In the genomic region with DNA sequence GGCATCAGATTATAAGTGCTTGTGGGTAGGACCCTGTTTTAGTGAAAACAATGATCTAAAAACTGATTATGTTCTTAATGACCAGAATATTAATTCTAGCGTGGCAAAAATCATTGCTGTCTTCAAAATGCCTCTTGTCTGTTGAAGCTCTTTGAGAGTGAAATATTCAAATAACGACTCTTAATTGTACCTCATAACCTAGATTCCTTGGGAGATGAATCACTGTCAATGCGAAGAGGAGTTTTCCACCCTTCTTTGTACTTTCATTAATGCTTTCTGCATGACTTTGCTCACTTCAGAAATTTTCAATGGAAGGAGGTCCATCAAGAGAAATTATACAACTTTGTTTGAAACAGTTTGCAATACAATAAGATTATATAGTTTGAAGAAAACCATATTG, we compare ENCODE assay signal across 26 cellular contexts.
"Had no signal": no experiment of that assay in that cellular context is flagged by ENCODE, and none has a peak within 500 bp of the region (broad histone marks: within the 10 kb centered on the region; RNA-seq: fewer than 3 reads in every experiment).

No MANE protein-coding gene starts in this region.

- H3K4me1 ChIP-seq: body of pancreas, esophagus muscularis mucosa, gastrocnemius medialis, parathyroid adenoma, right lobe of liver, stomach, suprapubic skin, tibial nerve had no signal

- H3K9ac ChIP-seq: parathyroid adenoma had no signal

- H3K36me3 Mint-ChIP-seq: activated naive CD8-positive, alpha-beta T cell treated with anti-CD3 and anti-CD28 coated beads, Interleukin-2, amount 10 ng/mL, durations not matched to agents 7 days and 5 days; stimulated activated memory B cell treated with anti-CD40 and anti-IgM and Interleukin-4, amounts not matched to agents 10 μg/mL and 1 μg/mL and 100 μg/mL, for 72 hours had no signal

- H3K27ac ChIP-seq: body of pancreas, esophagus muscularis mucosa, gastrocnemius medialis, parathyroid adenoma, right lobe of liver, stomach, suprapubic skin, tibial nerve had no signal

- H3K27me3 ChIP-seq: body of pancreas, esophagus muscularis mucosa, gastrocnemius medialis, right lobe of liver, stomach, suprapubic skin, tibial nerve had no signal

- H3K27ac Mint-ChIP-seq: activated naive CD4-positive, alpha-beta T cell treated with anti-CD3 and anti-CD28 coated beads for 36 hours; activated naive CD8-positive, alpha-beta T cell treated with anti-CD3 and anti-CD28 coated beads, Interleukin-2, amount 10 ng/mL, durations not matched to agents 7 days and 5 days; dendritic cell treated with granulocyte-macrophage colony-stimulating factor and Interleukin-4, amounts not matched to agents 40 ng/mL and 50 ng/mL, for 4 days; nephron; stimulated activated memory B cell treated with anti-CD40 and anti-IgM and Interleukin-4, amounts not matched to agents 10 μg/mL and 1 μg/mL and 100 μg/mL, for 72 hours had no signal

- H3K79me2 ChIP-seq: parathyroid adenoma had no signal

- H3K9me3 Mint-ChIP-seq: activated naive CD4-positive, alpha-beta T cell treated with anti-CD3 and anti-CD28 coated beads for 36 hours; activated naive CD8-positive, alpha-beta T cell treated with anti-CD3 and anti-CD28 coated beads, Interleukin-2, amount 10 ng/mL, durations not matched to agents 7 days and 5 days; dendritic cell treated with granulocyte-macrophage colony-stimulating factor and Interleukin-4, amounts not matched to agents 40 ng/mL and 50 ng/mL, for 4 days; nephron; stimulated activated memory B cell treated with anti-CD40 and anti-IgM and Interleukin-4, amounts not matched to agents 10 μg/mL and 1 μg/mL and 100 μg/mL, for 72 hours had no signal

- H3K4me3 ChIP-seq: body of pancreas, esophagus muscularis mucosa, gastrocnemius medialis, right lobe of liver, stomach, suprapubic skin, tibial nerve had no signal

- H3K4me1 Mint-ChIP-seq: activated naive CD8-positive, alpha-beta T cell treated with anti-CD3 and anti-CD28 coated beads, Interleukin-2, amount 10 ng/mL, durations not matched to agents 7 days and 5 days; nephron; stimulated activated memory B cell treated with anti-CD40 and anti-IgM and Interleukin-4, amounts not matched to agents 10 μg/mL and 1 μg/mL and 100 μg/mL, for 72 hours; T-helper 17 cell had no signal

- H3K9me3 ChIP-seq: body of pancreas, esophagus muscularis mucosa, gastrocnemius medialis, right lobe of liver, stomach, suprapubic skin, tibial nerve had no signal

- H2AFZ ChIP-seq: parathyroid adenoma had no signal

- ATAC-seq: body of pancreas; gastrocnemius medialis; left colon; stimulated activated memory B cell treated with anti-CD40 and anti-IgM and Interleukin-4, amounts not matched to agents 10 μg/mL and 1 μg/mL and 100 μg/mL, for 72 hours; T-helper 17 cell had no signal

- H3K36me3 ChIP-seq: esophagus muscularis mucosa, gastrocnemius medialis, right lobe of liver, stomach, suprapubic skin, tibial nerve had no signal

- H3K4me3 Mint-ChIP-seq: activated naive CD4-positive, alpha-beta T cell treated with anti-CD3 and anti-CD28 coated beads for 36 hours; activated naive CD8-positive, alpha-beta T cell treated with anti-CD3 and anti-CD28 coated beads, Interleukin-2, amount 10 ng/mL, durations not matched to agents 7 days and 5 days; dendritic cell treated with granulocyte-macrophage colony-stimulating factor and Interleukin-4, amounts not matched to agents 40 ng/mL and 50 ng/mL, for 4 days; nephron; stimulated activated memory B cell treated with anti-CD40 and anti-IgM and Interleukin-4, amounts not matched to agents 10 μg/mL and 1 μg/mL and 100 μg/mL, for 72 hours; T-helper 17 cell had no signal

- DNase-seq: activated CD4-positive, alpha-beta T cell treated with anti-CD3 and anti-CD28 coated beads for 4 hours; activated CD4-positive, alpha-beta T cell treated with anti-CD3 and anti-CD28 coated beads, Interleukin-2, amount 50 U/mL, for 48 hours; activated CD4-positive, CD25-positive, alpha-beta regulatory T cell; activated naive CD4-positive, alpha-beta T cell treated with anti-CD3 and anti-CD28 coated beads for 36 hours; activated naive CD8-positive, alpha-beta T cell treated with anti-CD3 and anti-CD28 coated beads, Interleukin-2, amount 10 ng/mL, durations not matched to agents 7 days and 5 days; activated T-cell treated with anti-CD3 and anti-CD28 coated beads, Interleukin-2, amount 50 U/mL, for 48 hours; amniotic stem cell; body of pancreas; caudate nucleus; effector CD4-positive, alpha-beta T cell; gastrocnemius medialis; hippocampal formation; left colon; mesenchymal stem cell; right lobe of liver; small intestine; stimulated activated CD4-positive, alpha-beta T cell treated with anti-CD3 and anti-CD28 coated beads, Interleukin-2, amount 100 ng/mL, for 24 hours; stomach; T-helper 17 cell had no signal

- H3K27me3 Mint-ChIP-seq: stimulated activated memory B cell treated with anti-CD40 and anti-IgM and Interleukin-4, amounts not matched to agents 10 μg/mL and 1 μg/mL and 100 μg/mL, for 72 hours had no signal
